Comparison of ENCODE assay signal across 25 cellular contexts in the genomic region with DNA sequence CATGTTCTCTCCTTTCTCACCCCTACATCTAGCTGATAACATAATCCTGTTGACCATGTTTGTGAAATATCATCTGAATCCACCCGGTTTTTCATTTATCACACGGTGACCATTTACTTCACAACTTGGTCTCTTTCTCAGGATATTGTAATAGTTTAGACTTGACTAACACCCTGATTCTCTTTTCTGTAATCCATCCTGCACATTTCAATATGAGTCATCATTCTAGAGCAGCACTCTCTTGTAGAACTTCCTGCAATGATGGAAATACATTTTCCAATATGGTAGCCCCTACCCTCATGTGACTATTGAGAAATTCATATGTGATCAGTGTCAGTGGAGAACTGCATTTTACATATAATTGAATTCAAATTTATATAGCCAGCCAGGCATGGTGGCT. TPM values are rescaled to one million over a fixed set of nuclear protein-coding genes. Genes with fewer than 3 reads are reported as not detected.
DNase-seq lines count a peak whose midpoint lies in the region; ATAC-seq and TF ChIP-seq lines count a peak whose summit lies in the region.
"Had no signal": no experiment of that assay in that cellular context is flagged by ENCODE, and none has a peak within 500 bp of the region (broad histone marks: within the 10 kb centered on the region; RNA-seq: fewer than 3 reads in every experiment).

No MANE protein-coding gene starts in this region.

- no peaks in the 10 kb centered on the region for H3K36me3 ChIP-seq in trophoblast cell (ENCODE audit: control insufficient read depth in 1 of 2, insufficient read depth in 2 of 2, low read length in 2 of 2)
- no peaks in the 10 kb centered on the region for H3K36me3 ChIP-seq in vagina
- H3K36me3 ChIP-seq: MG63 had no signal

- H3K9me3 ChIP-seq in trophoblast cell (ENCODE audit: insufficient read depth, low read depth, low read length): no peaks in the 10 kb centered on the region
- H3K9me3 ChIP-seq in right cardiac atrium (ENCODE audit: control insufficient read depth, low read length): no peaks in the 10 kb centered on the region
- H3K9me3 ChIP-seq in vagina: no peaks in the 10 kb centered on the region
- H3K9me3 ChIP-seq: MG63 had no signal

- peaks cover 3 to 4% of the 10 kb centered on the region in 2 donors for H3K9me3 Mint-ChIP-seq in activated T-cell treated with anti-CD3 and anti-CD28 coated beads, Interleukin-2, amount 50 U/mL, for 72 hours
- peaks cover 3% of the 10 kb centered on the region for H3K9me3 Mint-ChIP-seq in activated T-cell treated with anti-CD3 and anti-CD28 coated beads, Interleukin-2, amount 50 U/mL, for 24 hours
- H3K9me3 Mint-ChIP-seq in activated T-helper 17 cell treated with anti-CD3 and anti-CD28 coated beads, Interleukin-2, amount 50 U/mL, for 72 hours: no peaks in the 10 kb centered on the region

- intact Hi-C loops in right cardiac atrium (cut with DNase I) (no loop called here), vagina (cut with DNase I) (no loop called here)

- H3K4me1 ChIP-seq in trophoblast cell (ENCODE audit: control insufficient read depth in 1 of 2, insufficient read depth in 2 of 2, low read length in 2 of 2) (peaks cover 4 to 6% of the 10 kb centered on the region in 2 experiments), right cardiac atrium (ENCODE audit: control insufficient read depth, insufficient read depth, low read length) (peaks cover 2% of the 10 kb centered on the region), vagina (peaks cover 6% of the 10 kb centered on the region)

- H3K27me3 Mint-ChIP-seq in activated T-cell treated with anti-CD3 and anti-CD28 coated beads, Interleukin-2, amount 50 U/mL, for 72 hours (ENCODE audit: low read depth): peaks cover 56% of the 10 kb centered on the region
- peaks cover 53% of the 10 kb centered on the region for H3K27me3 Mint-ChIP-seq in activated T-cell treated with anti-CD3 and anti-CD28 coated beads, Interleukin-2, amount 50 U/mL, for 24 hours
- H3K27me3 Mint-ChIP-seq in activated T-helper 17 cell treated with anti-CD3 and anti-CD28 coated beads, Interleukin-2, amount 50 U/mL, for 72 hours: peaks cover 35% of the 10 kb centered on the region

- no peak for TF ChIP-seq POLR2A in vagina (IDR thresholded peaks at IDR 0.05)

- no peak overlapping the region for H3K23ac ChIP-seq in trophoblast cell (ENCODE audit: low read length)

- H3K79me2 ChIP-seq in trophoblast cell (ENCODE audit: control insufficient read depth, insufficient read depth, low read length, poor library complexity): no peaks in the 10 kb centered on the region

- no peak overlapping the region for H2BK120ac ChIP-seq in trophoblast cell (ENCODE audit: insufficient read depth, low read length, poor library complexity)

- H2BK12ac ChIP-seq in trophoblast cell (ENCODE audit: low read length): no peak overlapping the region

- peaks cover 2% of the 10 kb centered on the region for H3K79me1 ChIP-seq in trophoblast cell (ENCODE audit: low read length)

- no peak overlapping the region for H3K14ac ChIP-seq in trophoblast cell (ENCODE audit: low read length)

- no peak overlapping the region for H4K8ac ChIP-seq in trophoblast cell (ENCODE audit: low read depth, low read length)

- no peak for TF ChIP-seq CTCF in vagina (IDR thresholded peaks at IDR 0.05)

- H3K27ac ChIP-seq in trophoblast cell (ENCODE audit: low read depth, low read length) (no peak overlapping the region), right cardiac atrium (ENCODE audit: low read length) (no peak overlapping the region), vagina (no peak overlapping the region)
- H3K27ac ChIP-seq: epithelial cell of prostate had no signal

- H3K27me3 ChIP-seq in trophoblast cell (ENCODE audit: insufficient read depth, low read length): peaks cover 7% of the 10 kb centered on the region
- H3K27me3 ChIP-seq in right cardiac atrium (ENCODE audit: control insufficient read depth, insufficient read depth): no peaks in the 10 kb centered on the region
- no peaks in the 10 kb centered on the region for H3K27me3 ChIP-seq in vagina

- no peak overlapping the region for H3K4ac ChIP-seq in trophoblast cell (ENCODE audit: low read depth, low read length)

- H2BK5ac ChIP-seq in trophoblast cell (ENCODE audit: low read depth, low read length, poor library complexity): no peak overlapping the region

- ATAC-seq in activated T-cell treated with anti-CD3 and anti-CD28 coated beads, Interleukin-2, amount 50 U/mL, for 72 hours (replicated peaks in 1 of 2): peak; percentile 29 to 41
- ATAC-seq in activated T-helper 17 cell treated with anti-CD3 and anti-CD28 coated beads, Interleukin-2, amount 50 U/mL, for 72 hours (replicated peaks): peak; percentile 65
- no peak for ATAC-seq in right cardiac atrium
- ATAC-seq: HCT116 had no signal

- H4K91ac ChIP-seq in trophoblast cell (ENCODE audit: low read depth, low read length): no peak overlapping the region

- DNase-seq in activated T-cell treated with anti-CD3 and anti-CD28 coated beads, Interleukin-2, amount 50 U/mL, for 72 hours: no peak
- DNase-seq in activated T-cell treated with anti-CD3 and anti-CD28 coated beads, Interleukin-2, amount 50 U/mL, for 24 hours: no peak
- peak; percentile 80 for DNase-seq in HCEC 1CT
- DNase-seq in trophoblast cell: peak; percentile 39 to 78
- no peak for DNase-seq in right cardiac atrium
- no peak for DNase-seq in D341Med (ENCODE audit: low spot score)
- DNase-seq in vagina (ENCODE audit: extremely low spot score in 2 of 2): no peak
- DNase-seq: activated CD4-positive, alpha-beta T cell treated with anti-CD3 and anti-CD28 coated beads, Interleukin-2, amount 10 ng/mL, durations not matched to agents 7 days and 5 days; anterior cingulate cortex; caudate nucleus; DMS 273 treated with DMSO at 0.1 percent for 48 hours; foreskin melanocyte; GF-D8; hypothalamus; MG63; NCI-H146; NCI-H2171; NCI-H69; occipital lobe; SHP77 treated with DMSO at 0.1 percent for 48 hours had no signal

- H3K4me2 ChIP-seq in trophoblast cell (ENCODE audit: low read length): no peak overlapping the region

- WGBS in trophoblast cell (ENCODE audit: extremely low coverage, insufficient coverage, insufficient read length): no CpG with 5 or more reads among the region's 2 CpGs
- WGBS in right cardiac atrium: 95% methylated on average over 2 of the region's 2 CpGs

- no peak overlapping the region for H3K9ac ChIP-seq in trophoblast cell (ENCODE audit: low read length)

- peaks cover 0 to 4% of the 10 kb centered on the region in 2 donors for H3K36me3 Mint-ChIP-seq in activated T-cell treated with anti-CD3 and anti-CD28 coated beads, Interleukin-2, amount 50 U/mL, for 72 hours (ENCODE audit: insufficient read depth in 2 of 2)
- no peaks in the 10 kb centered on the region for H3K36me3 Mint-ChIP-seq in activated T-cell treated with anti-CD3 and anti-CD28 coated beads, Interleukin-2, amount 50 U/mL, for 24 hours (ENCODE audit: low read depth)
- H3K36me3 Mint-ChIP-seq in activated T-helper 17 cell treated with anti-CD3 and anti-CD28 coated beads, Interleukin-2, amount 50 U/mL, for 72 hours (ENCODE audit: low read depth): no peaks in the 10 kb centered on the region

- no peak overlapping the region for H2AK5ac ChIP-seq in trophoblast cell (ENCODE audit: low read length)

- H3K4me1 Mint-ChIP-seq in activated T-cell treated with anti-CD3 and anti-CD28 coated beads, Interleukin-2, amount 50 U/mL, for 72 hours (ENCODE audit: low read depth): peaks cover 50% of the 10 kb centered on the region
- H3K4me1 Mint-ChIP-seq in activated T-cell treated with anti-CD3 and anti-CD28 coated beads, Interleukin-2, amount 50 U/mL, for 24 hours (ENCODE audit: low read depth): peaks cover 40% of the 10 kb centered on the region
- peaks cover 17% of the 10 kb centered on the region for H3K4me1 Mint-ChIP-seq in activated T-helper 17 cell treated with anti-CD3 and anti-CD28 coated beads, Interleukin-2, amount 50 U/mL, for 72 hours

- H3K4me3 ChIP-seq in trophoblast cell (ENCODE audit: low read depth, low read length) (no peak overlapping the region), right cardiac atrium (ENCODE audit: low read length) (no peak overlapping the region), vagina (no peak overlapping the region)
- H3K4me3 ChIP-seq: MG63 had no signal

- no peak overlapping the region for H3K27ac Mint-ChIP-seq in activated T-cell treated with anti-CD3 and anti-CD28 coated beads, Interleukin-2, amount 50 U/mL, for 72 hours
- no peak overlapping the region for H3K27ac Mint-ChIP-seq in activated T-cell treated with anti-CD3 and anti-CD28 coated beads, Interleukin-2, amount 50 U/mL, for 24 hours
- no peak overlapping the region for H3K27ac Mint-ChIP-seq in activated T-helper 17 cell treated with anti-CD3 and anti-CD28 coated beads, Interleukin-2, amount 50 U/mL, for 72 hours
- H3K27ac Mint-ChIP-seq: activated CD4-positive, alpha-beta T cell treated with anti-CD3 and anti-CD28 coated beads, Interleukin-2, amount 10 ng/mL, durations not matched to agents 7 days and 5 days; CD14-positive monocyte had no signal

- H3K18ac ChIP-seq in trophoblast cell (ENCODE audit: low read length): no peak overlapping the region

- no peak overlapping the region for H4K12ac ChIP-seq in trophoblast cell (ENCODE audit: low read depth, low read length)

- peak overlapping the region in 1 of 2 donors; percentile 37 for H3K4me3 Mint-ChIP-seq in activated T-cell treated with anti-CD3 and anti-CD28 coated beads, Interleukin-2, amount 50 U/mL, for 72 hours
- no peak overlapping the region for H3K4me3 Mint-ChIP-seq in activated T-cell treated with anti-CD3 and anti-CD28 coated beads, Interleukin-2, amount 50 U/mL, for 24 hours
- H3K4me3 Mint-ChIP-seq in activated T-helper 17 cell treated with anti-CD3 and anti-CD28 coated beads, Interleukin-2, amount 50 U/mL, for 72 hours: peak overlapping the region; percentile 0
- H3K4me3 Mint-ChIP-seq: activated CD4-positive, alpha-beta T cell treated with anti-CD3 and anti-CD28 coated beads, Interleukin-2, amount 10 ng/mL, durations not matched to agents 7 days and 5 days had no signal

- H2AFZ ChIP-seq in trophoblast cell (ENCODE audit: insufficient read depth, low read length, poor library complexity): no peak overlapping the region

RNA-seq across cellular contexts. Expression of a gene that starts 2.3 kb away (rescaled TPM):
- 1 to 10 TPM; 2.0 to 2.7 TPM for total RNA-seq in activated T-cell treated with anti-CD3 and anti-CD28 coated beads, Interleukin-2, amount 50 U/mL, for 72 hours
- 1 to 10 TPM in 1 of 2 donors, under 1 TPM in 1; 0.28 to 2.6 TPM for total RNA-seq in activated T-helper 17 cell treated with anti-CD3 and anti-CD28 coated beads, Interleukin-2, amount 50 U/mL, for 72 hours
- 0.61 and 0.64 TPM in 2 replicates for polyA plus RNA-seq in trophoblast cell (2013)
- total RNA-seq in right cardiac atrium: 10 to 100 TPM; 26.2 to 49.5 (median 30.6) TPM
- polyA plus RNA-seq in right cardiac atrium: 27.0 TPM
- 9.1 TPM for total RNA-seq in vagina
- polyA plus RNA-seq: CD14-positive monocyte, keratinocyte had no signal

RNA-seq across cellular contexts. Expression of a gene that starts 29.4 kb away (rescaled TPM):
- 10 to 100 TPM; 42.8 to 50.9 TPM for total RNA-seq in activated T-cell treated with anti-CD3 and anti-CD28 coated beads, Interleukin-2, amount 50 U/mL, for 72 hours
- 10 to 100 TPM; 43.5 to 55.7 TPM for total RNA-seq in activated T-helper 17 cell treated with anti-CD3 and anti-CD28 coated beads, Interleukin-2, amount 50 U/mL, for 72 hours
- 45.7 and 46.6 TPM in 2 replicates for polyA plus RNA-seq in trophoblast cell (2013)
- total RNA-seq in right cardiac atrium: 10 to 100 TPM; 30.6 to 38.3 (median 34.5) TPM
- polyA plus RNA-seq in right cardiac atrium: 68.9 TPM
- 8.8 TPM for total RNA-seq in vagina

Comparison
In these comparisons a context has a peak if more than half of its experiments do, and no peak if none do; other contexts are left out.
1. ATAC-seq: peak in activated T-cell treated with anti-CD3 and anti-CD28 coated beads, Interleukin-2, amount 50 U/mL, for 72 hours (2 of 2) and activated T-helper 17 cell treated with anti-CD3 and anti-CD28 coated beads, Interleukin-2, amount 50 U/mL, for 72 hours (single experiment); none in right cardiac atrium (0 of 2).
2. DNase-seq: peak in HCEC 1CT (single experiment) and trophoblast cell (2 of 2); none in activated T-cell treated with anti-CD3 and anti-CD28 coated beads, Interleukin-2, amount 50 U/mL, for 72 hours (0 of 2), activated T-cell treated with anti-CD3 and anti-CD28 coated beads, Interleukin-2, amount 50 U/mL, for 24 hours (single experiment), right cardiac atrium (0 of 3), D341Med (single experiment) and vagina (0 of 2).